Comparison of ENCODE assay signal across 21 cellular contexts in genomic region chr1:7611421-7612010, GRCh38.
"Had no signal": no experiment of that assay in that cellular context is flagged by ENCODE, and none has a peak within 500 bp of the region (broad histone marks: within the 10 kb centered on the region; RNA-seq: fewer than 3 reads in every experiment).

No MANE protein-coding gene starts in this region.

- H3K27me3 ChIP-seq: colonic mucosa, right atrium auricular region, thyroid gland, upper lobe of left lung, uterus had no signal

- H3K9me3 ChIP-seq: colonic mucosa, esophagus squamous epithelium, left ventricle myocardium inferior, right atrium auricular region, suprapubic skin, thyroid gland, upper lobe of left lung, uterus had no signal

- H3K4me1 Mint-ChIP-seq: immature natural killer cell had no signal

- H3K36me3 ChIP-seq: colonic mucosa, esophagus squamous epithelium, gastroesophageal sphincter, left ventricle myocardium inferior, right atrium auricular region, suprapubic skin, thyroid gland, upper lobe of left lung, uterus had no signal

- H3K4me3 ChIP-seq: colonic mucosa, esophagus squamous epithelium, gastroesophageal sphincter, left ventricle myocardium inferior, right atrium auricular region, smooth muscle cell, suprapubic skin, thyroid gland, upper lobe of left lung, uterus had no signal

- H3K27ac Mint-ChIP-seq: immature natural killer cell; naive thymus-derived CD4-positive, alpha-beta T cell; stimulated activated effector memory CD8-positive, alpha-beta T cell treated with anti-CD3 and anti-CD28 coated beads, Interleukin-12 subunit alpha, Interleukin-12 subunit beta, amount 100 ng/mL, for 72 hours had no signal

- DNase-seq: colonic mucosa; dermis blood vessel endothelial cell; esophagus squamous epithelium; foreskin fibroblast; glutamatergic neuron; immature natural killer cell; left cardiac atrium; left ventricle myocardium inferior; mammary epithelial cell; naive thymus-derived CD4-positive, alpha-beta T cell; stimulated activated CD4-positive, alpha-beta T cell treated with anti-CD3 and anti-CD28 coated beads, Interleukin-4, amount 100 ng/mL, for 1 hour; stimulated activated CD8-positive, alpha-beta memory T cell treated with anti-CD3 and anti-CD28 coated beads, Interleukin-4, amount 100 ng/mL, for 48 hours; stimulated activated naive CD8-positive, alpha-beta T cell treated with anti-CD3 and anti-CD28 coated beads, Interleukin-15, Interleukin-2, amounts not matched to agents 100 U/mL and 50 U/mL, for 24 hours; thyroid gland; upper lobe of left lung; uterus had no signal

- H3K27ac ChIP-seq: colonic mucosa, esophagus squamous epithelium, gastroesophageal sphincter, left ventricle myocardium inferior, right atrium auricular region, suprapubic skin, thyroid gland, upper lobe of left lung, uterus had no signal

- H3K4me2 ChIP-seq: smooth muscle cell had no signal

- H3K4me1 ChIP-seq: colonic mucosa, esophagus squamous epithelium, gastroesophageal sphincter, suprapubic skin, thyroid gland, upper lobe of left lung, uterus had no signal

- H3K9me3 Mint-ChIP-seq: immature natural killer cell; stimulated activated effector memory CD8-positive, alpha-beta T cell treated with anti-CD3 and anti-CD28 coated beads, Interleukin-12 subunit alpha, Interleukin-12 subunit beta, amount 100 ng/mL, for 72 hours had no signal

- ATAC-seq: gastroesophageal sphincter; left cardiac atrium; naive thymus-derived CD4-positive, alpha-beta T cell; stimulated activated effector memory CD8-positive, alpha-beta T cell treated with anti-CD3 and anti-CD28 coated beads, Interleukin-12 subunit alpha, Interleukin-12 subunit beta, amount 100 ng/mL, for 72 hours had no signal

- H3K4me3 Mint-ChIP-seq: immature natural killer cell; naive thymus-derived CD4-positive, alpha-beta T cell; stimulated activated effector memory CD8-positive, alpha-beta T cell treated with anti-CD3 and anti-CD28 coated beads, Interleukin-12 subunit alpha, Interleukin-12 subunit beta, amount 100 ng/mL, for 72 hours had no signal

- H3K36me3 Mint-ChIP-seq: immature natural killer cell; naive thymus-derived CD4-positive, alpha-beta T cell; stimulated activated effector memory CD8-positive, alpha-beta T cell treated with anti-CD3 and anti-CD28 coated beads, Interleukin-12 subunit alpha, Interleukin-12 subunit beta, amount 100 ng/mL, for 72 hours had no signal
